ENCODE assay signal across 23 cellular contexts in the genomic region with DNA sequence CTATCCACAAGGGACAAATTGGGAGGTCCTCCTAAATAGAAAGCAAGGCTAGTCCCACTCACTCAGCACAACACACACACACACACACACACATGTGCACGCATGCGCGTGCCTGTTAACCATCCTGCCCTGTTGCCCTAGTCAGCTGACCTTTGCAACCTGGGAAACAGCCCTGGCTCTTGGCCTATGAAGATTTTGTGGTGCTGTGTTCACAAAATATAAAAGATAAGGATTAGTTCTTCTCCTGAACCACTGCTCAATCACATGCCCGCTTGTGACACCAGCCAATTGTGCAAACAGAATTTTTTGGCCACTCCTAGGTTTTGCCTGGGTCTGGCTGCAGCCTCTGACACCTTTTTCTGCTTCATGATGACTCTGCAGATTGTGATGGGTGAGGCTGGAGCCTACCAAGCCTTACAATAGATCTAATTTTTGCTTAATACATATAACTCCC. TPM values are rescaled to one million over a fixed set of nuclear protein-coding genes. Genes with fewer than 3 reads are reported as not detected.
DNase-seq lines count a peak whose midpoint lies in the region; ATAC-seq and TF ChIP-seq lines count a peak whose summit lies in the region.
"Had no signal": no experiment of that assay in that cellular context is flagged by ENCODE, and none has a peak within 500 bp of the region (broad histone marks: within the 10 kb centered on the region; RNA-seq: fewer than 3 reads in every experiment).

No MANE protein-coding gene starts in this region.

- H3K27ac Mint-ChIP-seq in GM23338 = peak overlapping the region; percentile 77; the same call in 1 of the 2 replicates
- H3K27ac Mint-ChIP-seq: activated naive CD4-positive, alpha-beta T cell treated with anti-CD3 and anti-CD28 coated beads, Interleukin-2, amount 50 U/mL, for 72 hours; activated T-cell treated with anti-CD3 and anti-CD28 coated beads, Interleukin-2, amount 50 U/mL, for 72 hours had no signal

- H3K79me2 ChIP-seq in GM23338 (replicated peaks; ENCODE audit: insufficient read depth) = no peaks in the 10 kb centered on the region

- no peak overlapping the region for H3K4me3 ChIP-seq in GM23338
- H3K4me3 ChIP-seq in fibroblast of the aortic adventitia (ENCODE audit: low read depth, low read length) = no peak overlapping the region
- H3K4me3 ChIP-seq: gastrocnemius medialis, GM12878, smooth muscle cell had no signal

- H3K4me3 Mint-ChIP-seq in GM23338 = no peak overlapping the region
- H3K4me3 Mint-ChIP-seq: activated T-cell treated with anti-CD3 and anti-CD28 coated beads, Interleukin-2, amount 50 U/mL, for 72 hours had no signal

- no peak for ATAC-seq in GM23338
- ATAC-seq in HG02759 (IDR thresholded peaks at IDR 0.05; ENCODE audit: unreplicated experiment) = no peak
- ATAC-seq: activated naive CD4-positive, alpha-beta T cell treated with anti-CD3 and anti-CD28 coated beads, Interleukin-2, amount 50 U/mL, for 72 hours; activated T-cell treated with anti-CD3 and anti-CD28 coated beads, Interleukin-2, amount 50 U/mL, for 72 hours; GM12878 had no signal

- no peaks in the 10 kb centered on the region for H3K9me2 ChIP-seq in GM23338 (ENCODE audit: insufficient read depth)

- no peaks in the 10 kb centered on the region for H3K36me3 Mint-ChIP-seq in GM23338 (ENCODE audit: low read depth)
- H3K36me3 Mint-ChIP-seq: activated naive CD4-positive, alpha-beta T cell treated with anti-CD3 and anti-CD28 coated beads, Interleukin-2, amount 50 U/mL, for 72 hours had no signal

- H3K27me3 Mint-ChIP-seq in GM23338 (ENCODE audit: insufficient read depth, low read depth, poor library complexity) = peaks cover 3% of the 10 kb centered on the region

- TF ChIP-seq CTCF in GM23338 (conservative IDR thresholded peaks at IDR 0.05; ENCODE audit: low read depth in 2 of 2) (no peak), fibroblast of the aortic adventitia (IDR thresholded peaks at IDR 0.05; ENCODE audit: insufficient read depth, low read length) (no peak)

- no peaks in the 10 kb centered on the region for H3K27me3 ChIP-seq in GM23338 (ENCODE audit: insufficient read depth)
- H3K27me3 ChIP-seq: gastrocnemius medialis had no signal

- H2AFZ ChIP-seq in GM23338 = peak overlapping the region; percentile 43; the same call in 1 of the 2 replicates

- no peaks in the 10 kb centered on the region for H4K20me1 ChIP-seq in GM23338 (replicated peaks; ENCODE audit: insufficient read depth)

- no peaks in the 10 kb centered on the region for H3K36me3 ChIP-seq in GM23338 (ENCODE audit: insufficient read depth)
- H3K36me3 ChIP-seq: gastrocnemius medialis had no signal

- 0 out of 3 replicates have a peak, but pooled peaks cover 9% of the 10 kb centered on the region for H3K4me1 Mint-ChIP-seq in GM23338

- H3K4me1 ChIP-seq in GM23338 (ENCODE audit: insufficient read depth) = no peaks in the 10 kb centered on the region
- H3K4me1 ChIP-seq: gastrocnemius medialis had no signal

- no peak overlapping the region for H3K4me2 ChIP-seq in GM23338
- H3K4me2 ChIP-seq: smooth muscle cell had no signal

- no peak for DNase-seq in GM23338 (ENCODE audit: low spot score)
- DNase-seq in NCI-H460 (ENCODE audit: extremely low read depth, low read depth) = peak; percentile 65
- DNase-seq in fibroblast of the aortic adventitia (ENCODE audit: low read depth) = peak; percentile 6
- peak; percentile 54 for DNase-seq in mucosa of gallbladder (ENCODE audit: low spot score)
- no peak for DNase-seq in NCI-H82 (lab: John Stamatoyannopoulos, UW)
- no peak for DNase-seq in activated CD4-positive, alpha-beta T cell treated with anti-CD3 and anti-CD28 coated beads, Interleukin-2, amount 50 U/mL, for 1 hour
- DNase-seq: activated T-cell treated with anti-CD3 and anti-CD28 coated beads, Interleukin-2, amount 50 U/mL, for 72 hours; DMS79 treated with DMSO at 0.1 percent for 48 hours; effector CD8-positive, alpha-beta T cell; Kasumi-1; mammary epithelial cell; NCI-H1417; NCI-H524; stimulated activated CD4-positive, alpha-beta T cell treated with anti-CD3 and anti-CD28 coated beads, Interleukin-2, amount 100 ng/mL, for 48 hours; stimulated activated naive CD4-positive, alpha-beta T cell had no signal

- H3F3A ChIP-seq in GM23338 (replicated peaks; ENCODE audit: low read depth) = no peaks in the 10 kb centered on the region

- H3K27ac ChIP-seq in GM23338 (ENCODE audit: low read depth) = no peak overlapping the region
- H3K27ac ChIP-seq: gastrocnemius medialis had no signal

- no peaks in the 10 kb centered on the region for H3K9me3 Mint-ChIP-seq in GM23338
- H3K9me3 Mint-ChIP-seq: activated naive CD4-positive, alpha-beta T cell treated with anti-CD3 and anti-CD28 coated beads, Interleukin-2, amount 50 U/mL, for 72 hours; activated T-cell treated with anti-CD3 and anti-CD28 coated beads, Interleukin-2, amount 50 U/mL, for 72 hours had no signal

TF ChIP-seq in GM23338, 12 proteins besides CTCF, POLR2A, EP300 and RAD21 (continues in another document):
- TF ChIP-seq ETS1 (IDR thresholded peaks at IDR 0.05) = no peak
- TF ChIP-seq ZNF331 (CRISPR knock-in tag; IDR thresholded peaks at IDR 0.05; ENCODE audit: low read depth) = no peak
- no peak for TF ChIP-seq EZH2phosphoT487 (IDR thresholded peaks at IDR 0.05; ENCODE audit: unreplicated experiment)
- no peak for TF ChIP-seq STAT1 (IDR thresholded peaks at IDR 0.05; ENCODE audit: unreplicated experiment)
- TF ChIP-seq EZH2 (IDR thresholded peaks at IDR 0.05; ENCODE audit: low read depth, unreplicated experiment) = no peak

RNA-seq across cellular contexts. Expression of gene CES1, which starts 3.3 kb away (rescaled TPM):
- total RNA-seq in GM23338 (2014; rRNA removed; shearing (Covaris generic)) = not detected in 2 replicates
- 0.64 and 1.5 TPM in 2 replicates for polyA plus RNA-seq in GM23338 (2016; fragmentation: Nextera tagmentation; extraction: Ambion mirVana)
- total RNA-seq in NCI-H460 (2014; rRNA removed; shearing (Covaris generic)) = 4.8 and 5.2 TPM in 2 replicates
- 12.9 and 20.0 TPM in 2 replicates for polyA plus RNA-seq in NCI-H460 (2014; cell fraction: nucleus; rRNA removed)
- total RNA-seq in fibroblast of the aortic adventitia (ENCODE audit: low replicate concordance) (0.09 TPM in 1 of 2 replicates, not detected in the other), mucosa of gallbladder (704 TPM)
- total RNA-seq: activated naive CD4-positive, alpha-beta T cell treated with anti-CD3 and anti-CD28 coated beads, Interleukin-2, amount 50 U/mL, for 72 hours; activated T-cell treated with anti-CD3 and anti-CD28 coated beads, Interleukin-2, amount 50 U/mL, for 72 hours; astrocyte; smooth muscle cell had no signal

RNA-seq across cellular contexts. Expression of gene CES5A, which starts 39.0 kb away (rescaled TPM):
- not detected in 2 replicates for total RNA-seq in GM23338 (2014; rRNA removed; shearing (Covaris generic))
- polyA plus RNA-seq in GM23338 (2016; fragmentation: Nextera tagmentation; extraction: Ambion mirVana) = not detected in 2 replicates
- not detected in 2 replicates for total RNA-seq in NCI-H460 (2014; rRNA removed; shearing (Covaris generic))
- polyA plus RNA-seq in NCI-H460 (2014; cell fraction: nucleus; rRNA removed) = not detected in 2 replicates
- not detected in 2 replicates for total RNA-seq in fibroblast of the aortic adventitia (ENCODE audit: low replicate concordance)
- 2.2 TPM for total RNA-seq in mucosa of gallbladder
- total RNA-seq: activated naive CD4-positive, alpha-beta T cell treated with anti-CD3 and anti-CD28 coated beads, Interleukin-2, amount 50 U/mL, for 72 hours; activated T-cell treated with anti-CD3 and anti-CD28 coated beads, Interleukin-2, amount 50 U/mL, for 72 hours; astrocyte; gastrocnemius medialis; GM12878; mammary epithelial cell; pulmonary artery endothelial cell; smooth muscle cell had no signal
- polyA plus RNA-seq: keratinocyte, mammary epithelial cell, smooth muscle cell had no signal

Comparison
In these comparisons a context has a peak if more than half of its experiments do, and no peak if none do; other contexts are left out.
1. DNase-seq: peak in NCI-H460 (single experiment), fibroblast of the aortic adventitia (single experiment) and mucosa of gallbladder (single experiment); none in GM23338 (single experiment), NCI-H82 (single experiment) and activated CD4-positive, alpha-beta T cell treated with anti-CD3 and anti-CD28 coated beads, Interleukin-2, amount 50 U/mL, for 1 hour (single experiment).
2. RNA of gene CES1, which starts 3.3 kb away (total RNA-seq): 704 TPM in mucosa of gallbladder (single experiment); 4.8 to 5.2 TPM in NCI-H460, 0.09 TPM in fibroblast of the aortic adventitia and not detected in GM23338; every median in the first group is over 100 times any median in the second.